2 cellular contexts compared by ENCODE assay signal in the genomic region with DNA sequence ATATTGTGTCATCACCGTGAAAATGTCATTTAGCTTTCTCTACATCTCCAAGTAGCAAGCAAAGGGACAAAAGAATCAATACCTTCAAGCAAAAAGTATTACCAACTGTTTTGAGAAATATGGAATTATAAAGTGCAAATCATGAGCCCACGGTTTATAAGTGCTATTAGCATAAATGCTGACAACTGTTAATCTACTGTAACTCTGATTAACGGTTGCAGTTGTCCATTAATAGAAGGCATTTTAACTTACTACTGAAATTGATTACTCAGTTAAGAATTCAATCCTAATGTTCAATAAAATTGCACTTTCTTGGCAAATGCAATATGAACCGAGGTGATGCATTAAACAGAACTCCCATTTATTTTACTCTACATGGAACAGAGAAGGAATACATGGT.
TF ChIP-seq lines count a peak whose summit lies in the region.

No MANE protein-coding gene starts in this region.

TF ChIP-seq in IMR-90, 13 proteins besides CTCF, POLR2A, EP300 and RAD21:
- TF ChIP-seq USF2 (IDR thresholded peaks at IDR 0.05; ENCODE audit: low read depth, low read length) (no peak), MAFK (IDR thresholded peaks at IDR 0.05; ENCODE audit: low read depth, low read length) (peak; percentile 40; the same call in 1 of the 2 replicates)
TF ChIP-seq in IMR-90: peak in this region for 1.

TF ChIP-seq in K562, 482 proteins besides CTCF, POLR2A, EP300 and RAD21:
- TF ChIP-seq RBM39 (optimal IDR thresholded peaks at IDR 0.05; ENCODE audit: low read depth, low read length) (no peak), SRSF3 (IDR thresholded peaks at IDR 0.05; ENCODE audit: insufficient read depth, low read length) (no peak), ZNF146 (CRISPR knock-in tag; IDR thresholded peaks at IDR 0.05; ENCODE audit: unreplicated experiment) (no peak), ZNF316 (IDR thresholded peaks at IDR 0.05) (peak; percentile 47), DPF2 (IDR thresholded peaks at IDR 0.05) (no peak), ZNF785 (CRISPR knock-in tag; IDR thresholded peaks at IDR 0.05) (no peak), NUFIP1 (IDR thresholded peaks at IDR 0.05; ENCODE audit: partially characterized antibody) (no peak)
